2 cellular contexts compared by ENCODE assay signal in the genomic region with DNA sequence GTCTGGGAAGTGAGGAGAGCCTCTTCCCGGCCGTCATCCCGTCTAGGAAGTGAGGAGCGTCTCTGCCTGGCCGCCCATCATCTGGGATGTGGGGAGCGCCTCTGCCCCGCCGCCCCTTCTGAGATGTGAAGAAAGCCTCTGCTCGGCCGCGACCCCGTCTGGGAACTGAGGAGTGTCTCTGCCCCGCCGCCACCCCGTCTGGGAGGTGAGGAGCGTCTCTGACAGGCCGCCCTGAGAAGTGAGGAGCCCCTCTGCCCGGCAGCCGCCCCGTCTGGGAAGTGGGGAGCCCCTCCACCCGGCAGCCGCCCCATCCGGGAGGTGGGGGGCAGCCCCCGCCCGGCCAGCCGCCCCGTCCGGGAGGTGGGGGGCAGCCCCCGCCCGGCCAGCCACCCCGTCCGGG. TPM values are rescaled to one million over a fixed set of nuclear protein-coding genes. Genes with fewer than 3 reads are reported as not detected.
"Had no signal": no experiment of that assay in that cellular context is flagged by ENCODE, and none has a peak within 500 bp of the region (broad histone marks: within the 10 kb centered on the region; RNA-seq: fewer than 3 reads in every experiment).

No MANE protein-coding gene starts in this region.

RNA-seq across cellular contexts. Expression of a gene that starts 40.2 kb away (rescaled TPM):
- total RNA-seq: LHCN-M2 had no signal

RNA-seq across cellular contexts. Expression of a gene that starts 59.9 kb away (rescaled TPM):
- total RNA-seq: LHCN-M2, M059J had no signal
